ENCODE assay signal across 8 cellular contexts in the genomic region with DNA sequence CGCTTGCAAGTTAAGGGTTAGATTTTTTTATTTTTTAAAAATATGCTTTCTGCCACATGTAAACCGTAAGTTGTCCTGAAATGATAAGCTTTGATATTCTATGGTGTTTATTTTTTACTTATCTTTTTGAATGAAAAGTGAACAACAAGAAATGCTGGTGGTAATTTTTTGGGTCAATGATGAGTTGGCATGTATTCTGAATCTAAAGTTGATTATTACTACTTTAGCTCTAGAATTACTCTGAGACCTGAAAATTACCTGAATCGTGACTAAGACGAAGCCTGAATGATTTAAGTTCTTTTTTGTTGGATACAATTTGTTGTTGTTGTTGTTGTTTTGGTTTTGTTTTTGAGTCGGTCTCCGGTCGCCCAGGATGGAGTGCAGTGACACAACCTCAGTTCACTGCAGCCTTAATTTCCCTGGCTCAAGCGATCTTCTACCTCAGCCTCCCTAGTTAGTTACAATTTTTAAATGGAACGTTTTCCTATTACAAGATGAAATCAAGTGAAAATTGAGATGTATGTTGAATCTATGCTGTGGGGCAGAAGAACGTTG.
DNase-seq lines count a peak whose midpoint lies in the region; TF ChIP-seq lines count a peak whose summit lies in the region.

No MANE protein-coding gene starts in this region.

- H3K4me3 ChIP-seq in GM12875 (ENCODE audit: low read depth, low read length) (peak overlapping the region; percentile 86), SU-DHL-6 (ENCODE audit: insufficient read depth, low read length, poor library complexity, severe bottlenecking) (peak overlapping the region; percentile 95), fibroblast of mammary gland (ENCODE audit: control insufficient read depth, low read depth, low read length) (peak overlapping the region; percentile 99), rectal smooth muscle tissue (ENCODE audit: low read length) (peak overlapping the region; percentile 85)

- H3K79me2 ChIP-seq in SU-DHL-6 (ENCODE audit: insufficient read depth, low read length) = peaks cover 59% of the 10 kb centered on the region

- H3K4me2 ChIP-seq in SU-DHL-6 (ENCODE audit: low read depth, low read length, poor library complexity, severe bottlenecking) = peak overlapping the region; percentile 95

- H2AFZ ChIP-seq in SU-DHL-6 (ENCODE audit: low read depth, low read length, severe bottlenecking) = no peak overlapping the region

- DNase-seq in fibroblast of mammary gland (ENCODE audit: low read depth) (no peak), HuH-7.5 (ENCODE audit: low spot score) (no peak), NCI-H774 (lab: John Stamatoyannopoulos, UW) (no peak), GM13976 (ENCODE audit: low spot score) (no peak)
- DNase-seq in activated CD4-positive, CD25-positive, alpha-beta regulatory T cell (lab: John Stamatoyannopoulos, UW) = no peak

- H3K36me3 ChIP-seq in SU-DHL-6 (ENCODE audit: low read length) (peaks cover 53% of the 10 kb centered on the region), rectal smooth muscle tissue (ENCODE audit: control insufficient read depth, insufficient read depth, low read length) (peaks cover 4% of the 10 kb centered on the region)

- no peaks in the 10 kb centered on the region for H3K9me3 ChIP-seq in SU-DHL-6 (ENCODE audit: insufficient read depth, low read length)

- no peaks in the 10 kb centered on the region for H3K9me2 ChIP-seq in SU-DHL-6 (replicated peaks; ENCODE audit: insufficient read depth, low read length)

- H3K27ac ChIP-seq in SU-DHL-6 (ENCODE audit: low read depth, low read length) = peak overlapping the region; percentile 96
- H3K27ac ChIP-seq in rectal smooth muscle tissue (ENCODE audit: low read depth, low read length) = no peak overlapping the region

- H3K4me1 ChIP-seq in rectal smooth muscle tissue (ENCODE audit: control insufficient read depth, insufficient read depth, low read length) = peaks cover 19% of the 10 kb centered on the region

- no peak for TF ChIP-seq CTCF in GM12875 (IDR thresholded peaks at IDR 0.05; ENCODE audit: borderline replicate concordance, insufficient read depth, low read depth, low read length)
- TF ChIP-seq CTCF in SU-DHL-6 (IDR thresholded peaks at IDR 0.05; ENCODE audit: insufficient read depth, low read length, poor library complexity, severe bottlenecking) = no peak
- no peak for TF ChIP-seq CTCF in fibroblast of mammary gland (conservative IDR thresholded peaks at IDR 0.05; ENCODE audit: control insufficient read depth, insufficient read depth, low read depth, low read length)
- no peak for TF ChIP-seq CTCF in GM13976 (IDR thresholded peaks at IDR 0.05; ENCODE audit: borderline replicate concordance, control extremely low read depth, extremely low read depth, insufficient read depth, missing control alignments)

- H3K9ac ChIP-seq in SU-DHL-6 (ENCODE audit: low read length) (peak overlapping the region; percentile 85), rectal smooth muscle tissue (ENCODE audit: low read length) (peak overlapping the region; percentile 43)

- H4K20me1 ChIP-seq in SU-DHL-6 (ENCODE audit: low read depth, low read length) = peaks cover 51% of the 10 kb centered on the region

- H3F3A ChIP-seq in SU-DHL-6 (ENCODE audit: insufficient read depth) = peaks cover 76% of the 10 kb centered on the region

- in situ Hi-C loops in GM13976 (cut with MboI; ENCODE audit: low sequenced_read_pairs, unreplicated experiment) = no loop called here

- H3K27me3 ChIP-seq in SU-DHL-6 (ENCODE audit: low read length) = no peaks in the 10 kb centered on the region
- no peaks in the 10 kb centered on the region for H3K27me3 ChIP-seq in rectal smooth muscle tissue (ENCODE audit: control insufficient read depth, insufficient read depth, low read length)
